14 cellular contexts compared by ENCODE assay signal in genomic region chr5:147305147-147305546, GRCh38.
"Had no signal": no experiment of that assay in that cellular context is flagged by ENCODE, and none has a peak within 500 bp of the region (broad histone marks: within the 10 kb centered on the region; RNA-seq: fewer than 3 reads in every experiment).

No MANE protein-coding gene starts in this region.

- H3K36me3 ChIP-seq: colonic mucosa, gastrocnemius medialis, left ventricle myocardium inferior, lower lobe of right lung, right atrium auricular region, stomach, uterus had no signal

- DNase-seq: colonic mucosa; effector CD8-positive, alpha-beta T cell; gastrocnemius medialis; islet precursor cell; left ventricle myocardium inferior; lower lobe of right lung; natural killer cell; small intestine; stimulated activated CD4-positive, alpha-beta T cell treated with anti-CD3 and anti-CD28 coated beads, Interleukin-12 subunit alpha, Interleukin-12 subunit beta, amount 100 ng/mL, for 4 hours; stimulated activated naive CD4-positive, alpha-beta T cell; stomach; substantia nigra; uterus had no signal

- H3K9me3 ChIP-seq: colonic mucosa, gastrocnemius medialis, lower lobe of right lung, stomach, uterus had no signal

- H3K4me3 ChIP-seq: colonic mucosa, gastrocnemius medialis, left ventricle myocardium inferior, lower lobe of right lung, right atrium auricular region, stomach, uterus had no signal

- H3K27me3 ChIP-seq: colonic mucosa, gastrocnemius medialis, right atrium auricular region, stomach, uterus had no signal

- H3K4me1 ChIP-seq: colonic mucosa, gastrocnemius medialis, left ventricle myocardium inferior, uterus had no signal

- H3K27ac ChIP-seq: colonic mucosa, gastrocnemius medialis, left ventricle myocardium inferior, right atrium auricular region, uterus had no signal
